In the genomic region with DNA sequence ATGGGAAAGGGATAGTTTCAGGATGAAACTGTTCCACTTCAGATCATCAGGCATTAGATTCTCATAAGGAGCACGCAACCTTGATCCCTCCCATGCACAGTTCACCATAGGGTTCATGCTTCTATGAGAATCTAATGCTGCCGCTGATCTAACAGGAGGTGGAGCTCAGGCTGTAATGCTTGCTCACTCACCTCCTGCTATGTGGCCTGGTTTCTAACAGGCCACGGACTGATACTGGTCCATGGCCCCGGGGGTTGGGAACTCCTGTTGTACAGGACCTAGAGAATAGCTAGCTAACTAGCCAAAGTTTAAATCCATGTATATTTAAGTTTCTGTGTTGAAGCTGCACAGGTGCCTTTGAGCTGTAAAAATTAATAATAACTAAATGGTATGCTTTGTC, we compare ENCODE assay signal across 14 cellular contexts.
A peak's percentile ranks its signal among the peaks of the same experiment; 100 is the strongest.
DNase-seq lines count a peak whose midpoint lies in the region; ATAC-seq and TF ChIP-seq lines count a peak whose summit lies in the region.
"Had no signal": no experiment of that assay in that cellular context is flagged by ENCODE, and none has a peak within 500 bp of the region (broad histone marks: within the 10 kb centered on the region; RNA-seq: fewer than 3 reads in every experiment).

No MANE protein-coding gene starts in this region.

- H3K9me2 ChIP-seq in MM.1S (replicated peaks; ENCODE audit: insufficient read depth, low read length) (no peaks in the 10 kb centered on the region), OCI-LY7 (ENCODE audit: insufficient read depth, low read length) (no peaks in the 10 kb centered on the region)

- DNase-seq in MM.1S (no peak), OCI-LY7 (ENCODE audit: low spot score) (no peak), NCI-H510A (lab: John Stamatoyannopoulos, UW) (no peak)
- DNase-seq in activated naive CD4-positive, alpha-beta T cell treated with Interleukin-2 at 50 U/mL for 16 hours = no peak
- DNase-seq: C1 segment of cervical spinal cord; Caco-2; CD8-positive, alpha-beta T cell; DMS153; DND-41; GM23248; H7; HCEC 1CT had no signal

- peak overlapping the region; percentile 86; the same call in 1 of the 2 replicates for H3K27ac ChIP-seq in MM.1S (ENCODE audit: low read length)
- peak overlapping the region; percentile 71 for H3K27ac ChIP-seq in OCI-LY7 (ENCODE audit: low read depth, low read length, poor library complexity, severe bottlenecking)
- H3K27ac ChIP-seq: GM23248 had no signal

- no peak for TF ChIP-seq CTCF in MM.1S (IDR thresholded peaks at IDR 0.05; ENCODE audit: low read length)
- no peak for TF ChIP-seq CTCF in OCI-LY7 (conservative IDR thresholded peaks at IDR 0.05; ENCODE audit: low read length)

- intact Hi-C loops in OCI-LY7 (cut with micrococcal nuclease; ENCODE audit: unreplicated experiment) = loop anchor here (2.0 kb wide), 1 partner anchor 53 kb away; no protein-coding TSS in a partner anchor

- no peak overlapping the region for H3K27ac Mint-ChIP-seq in stimulated activated memory B cell treated with anti-CD40 and anti-IgM and Interleukin-4, amounts not matched to agents 10 μg/mL and 1 μg/mL and 100 μg/mL, for 72 hours
- H3K27ac Mint-ChIP-seq: CD8-positive, alpha-beta T cell had no signal

- peak; percentile 16 for ATAC-seq in stimulated activated memory B cell treated with anti-CD40 and anti-IgM and Interleukin-4, amounts not matched to agents 10 μg/mL and 1 μg/mL and 100 μg/mL, for 72 hours
- ATAC-seq in activated CD4-positive, CD25-positive, alpha-beta regulatory T cell treated with anti-CD3 and anti-CD28 coated beads, Interleukin-2, amount 50 U/mL, for 24 hours = no peak
- ATAC-seq: CD8-positive, alpha-beta T cell had no signal

- H3K9me3 Mint-ChIP-seq in stimulated activated memory B cell treated with anti-CD40 and anti-IgM and Interleukin-4, amounts not matched to agents 10 μg/mL and 1 μg/mL and 100 μg/mL, for 72 hours = no peaks in the 10 kb centered on the region
- H3K9me3 Mint-ChIP-seq: CD8-positive, alpha-beta T cell had no signal

- H3F3A ChIP-seq in MM.1S (ENCODE audit: insufficient read depth, low read length) = peaks cover 19% of the 10 kb centered on the region

- CTCF ChIA-PET in OCI-LY7 (lab: Charles Lee; ENCODE audit: unreplicated experiment) = no interaction called here

- no TSS peak for BruUV-seq in OCI-LY7 (replicated peaks; lab: Mats Ljungman, UMichigan)

- H3K4me2 ChIP-seq in MM.1S (ENCODE audit: low read depth, low read length) (no peak overlapping the region), OCI-LY7 (ENCODE audit: low read length) (no peak overlapping the region)

- H3K4me1 ChIP-seq in MM.1S (ENCODE audit: low read length) (peaks cover 22% of the 10 kb centered on the region), OCI-LY7 (ENCODE audit: insufficient read depth, low read length, poor library complexity, severe bottlenecking) (peaks cover 44% of the 10 kb centered on the region)
- H3K4me1 ChIP-seq: Caco-2 had no signal

- H3K9me3 ChIP-seq in MM.1S (replicated peaks; ENCODE audit: insufficient read depth, low read length) = no peaks in the 10 kb centered on the region
- H3K9me3 ChIP-seq in OCI-LY7 (ENCODE audit: low read length) = peaks cover 5% of the 10 kb centered on the region; the same call in 1 of the 2 replicates
- H3K9me3 ChIP-seq: Caco-2 had no signal

- H3K79me2 ChIP-seq in MM.1S (ENCODE audit: low read length) (no peaks in the 10 kb centered on the region), OCI-LY7 (ENCODE audit: insufficient read depth, low read depth, low read length) (peaks cover 18% of the 10 kb centered on the region; the same call in 1 of the 2 replicates)

- peaks cover 9% of the 10 kb centered on the region for H3K4me1 Mint-ChIP-seq in stimulated activated memory B cell treated with anti-CD40 and anti-IgM and Interleukin-4, amounts not matched to agents 10 μg/mL and 1 μg/mL and 100 μg/mL, for 72 hours

- POLR2A ChIA-PET in OCI-LY7 (lab: Charles Lee) = interaction anchor here (0.6 to 1.2 kb wide), 6 partner anchors 20 to 342 kb away, joined by 3 to 11 read pairs (median 4); no protein-coding TSS in a partner anchor

- no peaks in the 10 kb centered on the region for H3K27me3 ChIP-seq in MM.1S (replicated peaks; ENCODE audit: insufficient read depth, low read length)

- H3K36me3 Mint-ChIP-seq in stimulated activated memory B cell treated with anti-CD40 and anti-IgM and Interleukin-4, amounts not matched to agents 10 μg/mL and 1 μg/mL and 100 μg/mL, for 72 hours = no peaks in the 10 kb centered on the region
- H3K36me3 Mint-ChIP-seq: CD8-positive, alpha-beta T cell had no signal

- H4K20me1 ChIP-seq in MM.1S (ENCODE audit: insufficient read depth, low read length) = no peaks in the 10 kb centered on the region
- H4K20me1 ChIP-seq in OCI-LY7 (ENCODE audit: insufficient read depth, low read length) = no peaks in the 10 kb centered on the region

- H3K4me3 Mint-ChIP-seq in stimulated activated memory B cell treated with anti-CD40 and anti-IgM and Interleukin-4, amounts not matched to agents 10 μg/mL and 1 μg/mL and 100 μg/mL, for 72 hours = no peak overlapping the region
- H3K4me3 Mint-ChIP-seq: CD8-positive, alpha-beta T cell had no signal

- H2AFZ ChIP-seq in MM.1S (ENCODE audit: low read length) (no peak overlapping the region), OCI-LY7 (ENCODE audit: low read length) (no peak overlapping the region)
- H2AFZ ChIP-seq: GM23248 had no signal

- H3K4me3 ChIP-seq in MM.1S (ENCODE audit: low read length) (no peak overlapping the region), OCI-LY7 (ENCODE audit: low read depth, low read length, poor library complexity, severe bottlenecking) (no peak overlapping the region)
- H3K4me3 ChIP-seq: GM23248 had no signal

- no peak overlapping the region for H3K9ac ChIP-seq in MM.1S (ENCODE audit: low read length)
- H3K9ac ChIP-seq: GM23248 had no signal

- H3K36me3 ChIP-seq in MM.1S (replicated peaks; ENCODE audit: insufficient read depth, low read length) (no peaks in the 10 kb centered on the region), OCI-LY7 (ENCODE audit: insufficient read depth, low read length) (peaks cover 91% of the 10 kb centered on the region)

- no peaks in the 10 kb centered on the region for H3K27me3 Mint-ChIP-seq in stimulated activated memory B cell treated with anti-CD40 and anti-IgM and Interleukin-4, amounts not matched to agents 10 μg/mL and 1 μg/mL and 100 μg/mL, for 72 hours
